ENCODE assay signal across 15 cellular contexts in genomic region chr7:148800677-148801076, GRCh38.
DNase-seq lines count a peak whose midpoint lies in the region; ATAC-seq and TF ChIP-seq lines count a peak whose summit lies in the region.
"Had no signal": no experiment of that assay in that cellular context is flagged by ENCODE, and none has a peak within 500 bp of the region (broad histone marks: within the 10 kb centered on the region; RNA-seq: fewer than 3 reads in every experiment).

No MANE protein-coding gene starts in this region.

- H3K4me3 ChIP-seq in CD4-positive, CD25-positive, alpha-beta regulatory T cell (ENCODE audit: low read depth, low read length) = no peak overlapping the region
- H3K4me3 ChIP-seq in H7 (ENCODE audit: insufficient read depth, low read depth, low read length) = no peak overlapping the region
- H3K4me3 ChIP-seq in osteoblast (ENCODE audit: insufficient read depth, low read length) = no peak overlapping the region
- H3K4me3 ChIP-seq: BLaER1 had no signal

- no peaks in the 10 kb centered on the region for H3K9me3 ChIP-seq in CD4-positive, CD25-positive, alpha-beta regulatory T cell (ENCODE audit: control insufficient read depth in 2 of 2, low read length in 2 of 2)
- H3K9me3 ChIP-seq in osteoblast (ENCODE audit: low read depth, low read length) = no peaks in the 10 kb centered on the region
- H3K9me3 ChIP-seq: BLaER1 had no signal

- ATAC-seq in CD4-positive, CD25-positive, alpha-beta regulatory T cell (ENCODE audit: low read depth in 2 of 2) = no peak
- peak; percentile 11 for ATAC-seq in WTC11
- ATAC-seq in GM21723 (IDR thresholded peaks at IDR 0.05; ENCODE audit: unreplicated experiment) = no peak

- no peaks in the 10 kb centered on the region for H3K27me3 ChIP-seq in CD4-positive, CD25-positive, alpha-beta regulatory T cell (ENCODE audit: control insufficient read depth, insufficient read depth, low read length)
- H3K27me3 ChIP-seq in H7 (ENCODE audit: control insufficient read depth, insufficient read depth, low read length) (no peaks in the 10 kb centered on the region), osteoblast (ENCODE audit: insufficient read depth, low read length) (no peaks in the 10 kb centered on the region)
- H3K27me3 ChIP-seq: BLaER1 had no signal

- H3K4me3 Mint-ChIP-seq in CD4-positive, CD25-positive, alpha-beta regulatory T cell = no peak overlapping the region
- H3K4me3 Mint-ChIP-seq in WTC11 = 0 out of 2 replicates have a peak overlapping the region, but pooled peaks have one; percentile 15
- H3K4me3 Mint-ChIP-seq: CD8-positive, alpha-beta memory T cell had no signal

- peak overlapping the region in 2 of 3 donors; percentile 38 to 57 for H3K27ac Mint-ChIP-seq in CD4-positive, CD25-positive, alpha-beta regulatory T cell
- H3K27ac Mint-ChIP-seq in WTC11 = peak overlapping the region; percentile 82
- H3K27ac Mint-ChIP-seq: CD8-positive, alpha-beta memory T cell had no signal

- no peak for TF ChIP-seq CTCF in WTC11 (IDR thresholded peaks at IDR 0.05)
- TF ChIP-seq CTCF in osteoblast (IDR thresholded peaks at IDR 0.05; ENCODE audit: extremely low read depth, low read depth, low read length) = no peak

- CTCF ChIA-PET in WTC11 (lab: Charles Lee) = interaction anchor here (0.9 to 1.1 kb wide), 3 partner anchors 54 to 299 kb away, joined by 4 read pairs; no protein-coding TSS in a partner anchor

- no peak for DNase-seq in CD4-positive, CD25-positive, alpha-beta regulatory T cell
- DNase-seq in H7 (peak; percentile 50), WTC11 (ENCODE audit: low spot score) (no peak), myocyte (ENCODE audit: low read depth) (peak; percentile 22), osteoblast (ENCODE audit: insufficient read length, low spot score, missing footprints) (no peak), DMS79 (lab: John Stamatoyannopoulos, UW) (no peak)
- no peak for DNase-seq in activated effector memory CD4-positive, alpha-beta T cell treated with Interleukin-2 at 50 U/mL for 16 hours
- DNase-seq: CD8-positive, alpha-beta memory T cell; DMS53; NCI-H1436 treated with DMSO at 0.1 percent for 48 hours; NCI-H2029 treated with DMSO at 0.1 percent for 48 hours; NCI-H2171; NCI-H526 had no signal

- no peak overlapping the region for H3K27ac ChIP-seq in CD4-positive, CD25-positive, alpha-beta regulatory T cell (ENCODE audit: insufficient read depth, low read length, poor library complexity, severe bottlenecking)
- no peak overlapping the region for H3K27ac ChIP-seq in osteoblast (ENCODE audit: low read depth, low read length)
- H3K27ac ChIP-seq: BLaER1 had no signal

- no peaks in the 10 kb centered on the region for H4K20me1 ChIP-seq in osteoblast (ENCODE audit: insufficient read depth, low read length)

- no peak overlapping the region for H2AFZ ChIP-seq in osteoblast (ENCODE audit: low read length)

- H3K36me3 ChIP-seq in CD4-positive, CD25-positive, alpha-beta regulatory T cell (ENCODE audit: control insufficient read depth, insufficient read depth, low read length) = peaks cover 59% of the 10 kb centered on the region
- H3K36me3 ChIP-seq in H7 (replicated peaks; ENCODE audit: control insufficient read depth, insufficient read depth, low read length) = peaks cover 21% of the 10 kb centered on the region
- peaks cover 60% of the 10 kb centered on the region for H3K36me3 ChIP-seq in osteoblast (ENCODE audit: insufficient read depth, low read length)

- H3K4me1 ChIP-seq in CD4-positive, CD25-positive, alpha-beta regulatory T cell (ENCODE audit: control insufficient read depth, insufficient read depth, low read length, poor library complexity, severe bottlenecking) = no peaks in the 10 kb centered on the region
- no peaks in the 10 kb centered on the region for H3K4me1 ChIP-seq in osteoblast (ENCODE audit: insufficient read depth, low read length)
- H3K4me1 ChIP-seq: BLaER1 had no signal

- H3K27me3 Mint-ChIP-seq in CD4-positive, CD25-positive, alpha-beta regulatory T cell = no peaks in the 10 kb centered on the region
- H3K27me3 Mint-ChIP-seq in WTC11 (ENCODE audit: low read depth) = no peaks in the 10 kb centered on the region
- H3K27me3 Mint-ChIP-seq: CD8-positive, alpha-beta memory T cell had no signal

- H3K4me2 ChIP-seq in osteoblast (ENCODE audit: insufficient read depth, low read length) = no peak overlapping the region
- H3K4me2 ChIP-seq: BLaER1 had no signal

- POLR2A ChIA-PET in WTC11 (lab: Charles Lee) = no interaction called here

- peaks cover 0 to 8% (median 0%) of the 10 kb centered on the region in 4 donors for H3K4me1 Mint-ChIP-seq in CD4-positive, CD25-positive, alpha-beta regulatory T cell
- peaks cover 41% of the 10 kb centered on the region for H3K4me1 Mint-ChIP-seq in WTC11

- peaks cover 41% of the 10 kb centered on the region for H3K36me3 Mint-ChIP-seq in CD4-positive, CD25-positive, alpha-beta regulatory T cell
- peaks cover 48% of the 10 kb centered on the region for H3K36me3 Mint-ChIP-seq in WTC11

- no peaks in the 10 kb centered on the region for H3K9me3 Mint-ChIP-seq in CD4-positive, CD25-positive, alpha-beta regulatory T cell
- peaks cover 12% of the 10 kb centered on the region for H3K9me3 Mint-ChIP-seq in WTC11
- H3K9me3 Mint-ChIP-seq: CD8-positive, alpha-beta memory T cell had no signal

- no peaks in the 10 kb centered on the region for H3K79me2 ChIP-seq in osteoblast (ENCODE audit: insufficient read depth, low read length)

TF ChIP-seq in WTC11, 78 proteins besides CTCF, POLR2A, EP300 and RAD21:
- TF ChIP-seq ZNF219 (CRISPR knock-in tag; IDR thresholded peaks at IDR 0.05; ENCODE audit: borderline replicate concordance) = no peak
- no peak for TF ChIP-seq ZNF263 (CRISPR knock-in tag; IDR thresholded peaks at IDR 0.05; ENCODE audit: low read depth)
- TF ChIP-seq NFYB (CRISPR knock-in tag; conservative IDR thresholded peaks at IDR 0.05; ENCODE audit: low read depth) = no peak
- TF ChIP-seq NR1H2 (CRISPR knock-in tag; IDR thresholded peaks at IDR 0.05) = no peak
- TF ChIP-seq, protein P1, sequence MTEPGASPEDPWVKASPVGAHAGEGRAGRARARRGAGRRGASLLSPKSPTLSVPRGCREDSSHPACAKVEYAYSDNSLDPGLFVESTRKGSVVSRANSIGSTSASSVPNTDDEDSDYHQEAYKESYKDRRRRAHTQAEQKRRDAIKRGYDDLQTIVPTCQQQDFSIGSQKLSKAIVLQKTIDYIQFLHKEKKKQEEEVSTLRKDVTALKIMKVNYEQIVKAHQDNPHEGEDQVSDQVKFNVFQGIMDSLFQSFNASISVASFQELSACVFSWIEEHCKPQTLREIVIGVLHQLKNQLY (CRISPR knock-in tag; IDR thresholded peaks at IDR 0.05) = no peak
- TF ChIP-seq ZNF396 (CRISPR knock-in tag; IDR thresholded peaks at IDR 0.05; ENCODE audit: borderline replicate concordance) = no peak
- TF ChIP-seq, protein P2, sequence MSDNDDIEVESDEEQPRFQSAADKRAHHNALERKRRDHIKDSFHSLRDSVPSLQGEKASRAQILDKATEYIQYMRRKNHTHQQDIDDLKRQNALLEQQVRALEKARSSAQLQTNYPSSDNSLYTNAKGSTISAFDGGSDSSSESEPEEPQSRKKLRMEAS (CRISPR knock-in tag; IDR thresholded peaks at IDR 0.05) = no peak
- TF ChIP-seq PRRX2 (CRISPR knock-in tag; IDR thresholded peaks at IDR 0.05) = no peak
- no peak for TF ChIP-seq RELA (CRISPR knock-in tag; IDR thresholded peaks at IDR 0.05; ENCODE audit: borderline replicate concordance)
- TF ChIP-seq, protein P3, sequence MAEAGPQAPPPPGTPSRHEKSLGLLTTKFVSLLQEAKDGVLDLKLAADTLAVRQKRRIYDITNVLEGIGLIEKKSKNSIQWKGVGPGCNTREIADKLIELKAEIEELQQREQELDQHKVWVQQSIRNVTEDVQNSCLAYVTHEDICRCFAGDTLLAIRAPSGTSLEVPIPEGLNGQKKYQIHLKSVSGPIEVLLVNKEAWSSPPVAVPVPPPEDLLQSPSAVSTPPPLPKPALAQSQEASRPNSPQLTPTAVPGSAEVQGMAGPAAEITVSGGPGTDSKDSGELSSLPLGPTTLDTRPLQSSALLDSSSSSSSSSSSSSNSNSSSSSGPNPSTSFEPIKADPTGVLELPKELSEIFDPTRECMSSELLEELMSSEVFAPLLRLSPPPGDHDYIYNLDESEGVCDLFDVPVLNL (CRISPR knock-in tag; IDR thresholded peaks at IDR 0.05; ENCODE audit: borderline replicate concordance, low read depth) = no peak
- TF ChIP-seq HMGA2 (CRISPR knock-in tag; IDR thresholded peaks at IDR 0.05) = no peak

Comparison
In these comparisons a context has a peak if more than half of its experiments do, and no peak if none do; other contexts are left out.
1. DNase-seq: peak in H7 (single experiment) and myocyte (single experiment); none in CD4-positive, CD25-positive, alpha-beta regulatory T cell (0 of 3), WTC11 (single experiment), osteoblast (single experiment), DMS79 (single experiment) and activated effector memory CD4-positive, alpha-beta T cell treated with Interleukin-2 at 50 U/mL for 16 hours (single experiment).